In the genomic region with DNA sequence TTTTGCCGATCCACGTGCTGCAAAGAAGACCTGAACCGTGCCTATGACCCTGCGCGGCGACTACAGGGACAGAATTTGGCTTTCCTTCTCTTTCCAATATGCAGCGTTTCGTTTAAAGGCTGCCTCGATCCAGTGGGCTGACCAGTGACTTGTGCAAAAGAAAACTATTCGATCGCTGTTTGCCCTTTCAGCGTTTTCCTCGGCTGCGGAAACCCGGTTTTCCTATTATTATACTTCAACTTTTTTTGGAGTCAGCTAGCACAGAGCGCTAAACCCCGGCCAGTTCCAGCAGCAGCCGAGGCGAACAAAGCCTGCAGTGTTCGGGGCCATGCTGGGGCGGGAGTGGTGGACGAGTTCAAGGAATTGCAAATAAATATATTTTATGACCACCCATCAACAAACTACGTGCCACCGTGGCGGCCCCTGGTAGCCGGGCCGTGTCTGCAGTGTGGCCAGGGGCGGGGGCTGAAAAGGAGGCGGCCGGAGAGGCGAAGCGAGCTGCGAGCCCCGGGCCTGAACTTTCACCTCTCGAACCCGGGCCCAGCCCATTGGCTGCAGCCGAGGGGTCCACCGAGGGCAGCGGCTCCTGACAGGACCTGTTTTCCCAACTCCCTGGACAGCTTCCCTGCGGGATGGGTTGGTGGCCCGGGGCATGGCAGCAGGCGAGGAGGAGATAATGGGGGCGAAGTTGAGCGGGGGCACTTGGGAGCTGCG, we compare ENCODE assay signal across 9 cellular contexts.
A peak's percentile ranks its signal among the peaks of the same experiment; 100 is the strongest.
DNase-seq lines count a peak whose midpoint lies in the region; ATAC-seq, FAIRE-seq and TF ChIP-seq lines count a peak whose summit lies in the region.
"Had no signal": no experiment of that assay in that cellular context is flagged by ENCODE, and none has a peak within 500 bp of the region (broad histone marks: within the 10 kb centered on the region; RNA-seq: fewer than 3 reads in every experiment).

No MANE protein-coding gene starts in this region.

- peak overlapping the region; percentile 84 for H3K4me3 ChIP-seq in endocrine pancreas (ENCODE audit: control insufficient read depth, insufficient read depth, low read length)
- peak overlapping the region; percentile 54 to 82 for H3K4me3 ChIP-seq in mesenchymal stem cell (ENCODE audit: insufficient read depth in 1 of 2, low read depth in 1 of 2, low read length in 2 of 2)

- H3K36me3 ChIP-seq in endocrine pancreas (ENCODE audit: control insufficient read depth, insufficient read depth, low read length): no peaks in the 10 kb centered on the region
- no peaks in the 10 kb centered on the region for H3K36me3 ChIP-seq in mesenchymal stem cell (ENCODE audit: control insufficient read depth in 1 of 2, insufficient read depth in 2 of 2, low read depth in 1 of 2, low read length in 2 of 2)
- H3K36me3 ChIP-seq: BLaER1 treated with 17β-estradiol and CSF1 and Interleukin-3, amounts not matched to agents 10 nM and 100 nM had no signal

- no peak for DNase-seq in activated CD4-positive, alpha-beta T cell treated with anti-CD3 and anti-CD28 coated beads, Interleukin-2, amount 10 ng/mL, durations not matched to agents 7 days and 5 days
- no peak for DNase-seq in activated CD4-positive, alpha-beta T cell treated with anti-CD3 and anti-CD28 coated beads for 4 hours
- DNase-seq in mesenchymal stem cell: peak; percentile 32
- no peak for DNase-seq in type B pancreatic cell (ENCODE audit: extremely low spot score, unreplicated experiment)
- DNase-seq in stimulated activated naive CD4-positive, alpha-beta T cell (lab: John Stamatoyannopoulos, UW): no peak
- no peak for DNase-seq in urothelium cell line (ENCODE audit: low spot score)

- H3K79me1 ChIP-seq in mesenchymal stem cell (replicated peaks; ENCODE audit: low read length, poor library complexity, severe bottlenecking): peaks cover 2% of the 10 kb centered on the region

- POLR2A ChIA-PET in activated CD4-positive, alpha-beta T cell treated with anti-CD3 and anti-CD28 coated beads, Interleukin-2, amount 10 ng/mL, durations not matched to agents 7 days and 5 days (lab: Charles Lee): interaction anchor here (0.6 kb wide), 1 partner anchor 581 kb away, joined by 3 read pairs; no protein-coding TSS in a partner anchor

- H2BK12ac ChIP-seq in mesenchymal stem cell (ENCODE audit: low read length in 2 of 2): no peak overlapping the region

- H3K4me3 Mint-ChIP-seq in activated CD4-positive, alpha-beta T cell treated with anti-CD3 and anti-CD28 coated beads, Interleukin-2, amount 10 ng/mL, durations not matched to agents 7 days and 5 days: no peak overlapping the region
- H3K4me3 Mint-ChIP-seq in type B pancreatic cell: peak overlapping the region; percentile 86

- H2AK5ac ChIP-seq in mesenchymal stem cell (ENCODE audit: low read length, severe bottlenecking): no peak overlapping the region

- H3K9me3 ChIP-seq in endocrine pancreas (ENCODE audit: control insufficient read depth, low read length) (no peaks in the 10 kb centered on the region), mesenchymal stem cell (ENCODE audit: control insufficient read depth, low read length) (no peaks in the 10 kb centered on the region)

- H2BK15ac ChIP-seq in mesenchymal stem cell (ENCODE audit: low read depth, poor library complexity, severe bottlenecking): peak overlapping the region; percentile 57

- WGBS in mesenchymal stem cell: 2% methylated on average over 37 of the region's 45 CpGs

- CTCF ChIA-PET in activated CD4-positive, alpha-beta T cell treated with anti-CD3 and anti-CD28 coated beads, Interleukin-2, amount 10 ng/mL, durations not matched to agents 7 days and 5 days (lab: Charles Lee): no interaction called here

- TF ChIP-seq CTCF in type B pancreatic cell (conservative IDR thresholded peaks at IDR 0.05): no peak

- H3K4ac ChIP-seq in mesenchymal stem cell (ENCODE audit: low read depth in 1 of 2, low read length in 2 of 2): no peak overlapping the region

- H4K8ac ChIP-seq in mesenchymal stem cell (ENCODE audit: low read length): no peak overlapping the region

- ATAC-seq in GM18867 (IDR thresholded peaks at IDR 0.05; ENCODE audit: unreplicated experiment): no peak

- FAIRE-seq in urothelium cell line (lab: Jason Lieb, UNC): no peak

- H2BK5ac ChIP-seq in mesenchymal stem cell (ENCODE audit: low read depth, low read length, poor library complexity, severe bottlenecking): no peak overlapping the region

- peak overlapping the region; percentile 81 for H3K4me2 ChIP-seq in mesenchymal stem cell (ENCODE audit: low read length, poor library complexity, severe bottlenecking)

- H3K27ac Mint-ChIP-seq in activated CD4-positive, alpha-beta T cell treated with anti-CD3 and anti-CD28 coated beads, Interleukin-2, amount 10 ng/mL, durations not matched to agents 7 days and 5 days: peak overlapping the region; percentile 46
- peak overlapping the region; percentile 76 for H3K27ac Mint-ChIP-seq in type B pancreatic cell

- H4K91ac ChIP-seq in mesenchymal stem cell (ENCODE audit: low read length): no peak overlapping the region

- no peaks in the 10 kb centered on the region for H3K9me3 Mint-ChIP-seq in activated CD4-positive, alpha-beta T cell treated with anti-CD3 and anti-CD28 coated beads, Interleukin-2, amount 10 ng/mL, durations not matched to agents 7 days and 5 days
- no peaks in the 10 kb centered on the region for H3K9me3 Mint-ChIP-seq in type B pancreatic cell

- no peak overlapping the region for H2AFZ ChIP-seq in mesenchymal stem cell (ENCODE audit: low read depth, low read length)

- H3K9ac ChIP-seq in endocrine pancreas (ENCODE audit: control insufficient read depth, insufficient read depth, low read length): no peak overlapping the region
- H3K9ac ChIP-seq in mesenchymal stem cell (ENCODE audit: low read length): peak overlapping the region; percentile 89
- H3K9ac ChIP-seq: BLaER1 treated with 17β-estradiol and CSF1 and Interleukin-3, amounts not matched to agents 10 nM and 100 nM had no signal

- peaks cover 79% of the 10 kb centered on the region for H3K27me3 Mint-ChIP-seq in activated CD4-positive, alpha-beta T cell treated with anti-CD3 and anti-CD28 coated beads, Interleukin-2, amount 10 ng/mL, durations not matched to agents 7 days and 5 days
- H3K27me3 Mint-ChIP-seq in type B pancreatic cell: peaks cover 82% of the 10 kb centered on the region

- H3K4me1 Mint-ChIP-seq in activated CD4-positive, alpha-beta T cell treated with anti-CD3 and anti-CD28 coated beads, Interleukin-2, amount 10 ng/mL, durations not matched to agents 7 days and 5 days: peaks cover 37% of the 10 kb centered on the region
- H3K4me1 Mint-ChIP-seq in type B pancreatic cell (ENCODE audit: unreplicated experiment): peaks cover 43% of the 10 kb centered on the region

- H3K18ac ChIP-seq in mesenchymal stem cell (ENCODE audit: low read depth in 1 of 2, low read length in 2 of 2): no peak overlapping the region

- no peak overlapping the region for H2BK120ac ChIP-seq in mesenchymal stem cell (ENCODE audit: low read depth, low read length)

- H3K14ac ChIP-seq in mesenchymal stem cell (ENCODE audit: low read length in 2 of 2): no peak overlapping the region

- no peak overlapping the region for H3K27ac ChIP-seq in mesenchymal stem cell (ENCODE audit: low read length, poor library complexity, severe bottlenecking)
- H3K27ac ChIP-seq: BLaER1 treated with 17β-estradiol and CSF1 and Interleukin-3, amounts not matched to agents 10 nM and 100 nM had no signal

- no peak overlapping the region for H3K23ac ChIP-seq in mesenchymal stem cell (ENCODE audit: low read length in 2 of 2)

- H3K4me1 ChIP-seq in endocrine pancreas (ENCODE audit: control insufficient read depth, insufficient read depth, low read length): peaks cover 4% of the 10 kb centered on the region
- peaks cover 21% of the 10 kb centered on the region for H3K4me1 ChIP-seq in mesenchymal stem cell (ENCODE audit: control insufficient read depth, insufficient read depth, low read depth, low read length)

- H3K36me3 Mint-ChIP-seq in activated CD4-positive, alpha-beta T cell treated with anti-CD3 and anti-CD28 coated beads, Interleukin-2, amount 10 ng/mL, durations not matched to agents 7 days and 5 days (ENCODE audit: low read depth): no peaks in the 10 kb centered on the region
- H3K36me3 Mint-ChIP-seq in type B pancreatic cell: no peaks in the 10 kb centered on the region

- H3K27me3 ChIP-seq in endocrine pancreas (ENCODE audit: control insufficient read depth, insufficient read depth, low read length): peaks cover 2% of the 10 kb centered on the region
- no peaks in the 10 kb centered on the region for H3K27me3 ChIP-seq in mesenchymal stem cell (ENCODE audit: control insufficient read depth in 1 of 2, insufficient read depth in 1 of 2, low read length in 2 of 2)
